Comparison of ENCODE assay signal across 35 cellular contexts in the genomic region with DNA sequence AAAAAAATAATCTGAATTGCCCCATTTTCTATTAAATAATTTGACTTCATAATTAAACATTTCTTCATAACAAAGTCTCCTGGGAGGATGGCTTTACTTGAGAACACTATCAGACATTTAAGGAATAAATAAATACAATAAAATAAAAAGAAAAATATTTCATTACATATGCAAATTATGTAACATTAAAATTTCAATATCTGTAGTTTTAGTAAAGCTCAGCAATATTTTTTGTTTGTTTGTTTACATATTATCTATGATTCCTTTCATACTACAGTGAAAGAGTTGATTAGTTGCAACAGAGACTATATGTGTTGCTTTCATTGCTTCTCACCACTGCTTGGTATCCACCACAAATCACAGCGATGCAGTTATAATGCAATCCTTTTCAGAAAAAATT.
"Had no signal": no experiment of that assay in that cellular context is flagged by ENCODE, and none has a peak within 500 bp of the region (broad histone marks: within the 10 kb centered on the region; RNA-seq: fewer than 3 reads in every experiment).

No MANE protein-coding gene starts in this region.

- H3K36me3 ChIP-seq: MG63 had no signal

- H3K27me3 ChIP-seq: MG63 had no signal

- H3K9me3 ChIP-seq: MG63 had no signal

- H3K9ac ChIP-seq: KMS-11 had no signal

- DNase-seq: Karpas-422, Kasumi-1, MG63, MM.1S, MV-4-11, NCI-H1048, NCI-H1092, NCI-H1092 treated with DMSO at 0.1 percent for 48 hours, NCI-H1105, NCI-H1105 treated with DMSO at 0.1 percent for 48 hours, NCI-H1417, NCI-H1417 treated with DMSO at 0.1 percent for 48 hours, NCI-H1436, NCI-H1436 treated with DMSO at 0.1 percent for 48 hours, NCI-H146, NCI-H1694, NCI-H1694 treated with DMSO at 0.1 percent for 48 hours, NCI-H187, NCI-H187 treated with DMSO at 0.1 percent for 48 hours, NCI-H1930, NCI-H2029, NCI-H2029 treated with DMSO at 0.1 percent for 48 hours, NCI-H2081, NCI-H2081 treated with DMSO at 0.1 percent for 48 hours, NCI-H2107, NCI-H2171, NCI-H2171 treated with DMSO at 0.1 percent for 48 hours, NCI-H2227 treated with DMSO at 0.1 percent for 48 hours, NCI-H226, NCI-H345, NCI-H446, NCI-H446 treated with DMSO at 0.1 percent for 48 hours, NCI-H510A, NCI-H510A treated with DMSO at 0.1 percent for 48 hours had no signal

- H3K27ac ChIP-seq: KMS-11 had no signal

- H3K4me2 ChIP-seq: KMS-11 had no signal

- H3K4me3 ChIP-seq: MG63 had no signal
